8 cellular contexts compared by ENCODE assay signal in genomic region chr16:56191807-56192643, GRCh38. TPM values are rescaled to one million over a fixed set of nuclear protein-coding genes. Genes with fewer than 3 reads are reported as not detected.
DNase-seq lines count a peak whose midpoint lies in the region; ATAC-seq and TF ChIP-seq lines count a peak whose summit lies in the region.

No MANE protein-coding gene starts in this region.

- TF ChIP-seq EP300 in stomach (IDR thresholded peaks at IDR 0.05), result no peak

- H3K4me1 Mint-ChIP-seq in activated T-cell treated with anti-CD3 and anti-CD28 coated beads, Interleukin-2, amount 50 U/mL, for 72 hours (ENCODE audit: low read depth), result peaks cover 29% of the 10 kb centered on the region
- H3K4me1 Mint-ChIP-seq in immature natural killer cell, result peaks cover 26 to 30% of the 10 kb centered on the region in 2 donors

- intact Hi-C loops in stomach (cut with DNase I; ENCODE audit: low total_unique reads), result no loop called here

- H3K36me3 Mint-ChIP-seq in activated T-cell treated with anti-CD3 and anti-CD28 coated beads, Interleukin-2, amount 50 U/mL, for 72 hours (ENCODE audit: insufficient read depth in 2 of 2), result no peaks in the 10 kb centered on the region
- no peaks in the 10 kb centered on the region for H3K36me3 Mint-ChIP-seq in immature natural killer cell

- peaks cover 0 to 85% (median 42%) of the 10 kb centered on the region in 3 donors for H3K27me3 ChIP-seq in stomach

- TF ChIP-seq POLR2A in stomach (IDR thresholded peaks at IDR 0.05), result no peak
- TF ChIP-seq POLR2A in GM18505 (IDR thresholded peaks at IDR 0.05; ENCODE audit: borderline replicate concordance, extremely low read depth, insufficient read depth, insufficient read length), result no peak

- H3K9me3 ChIP-seq in stomach, result no peaks in the 10 kb centered on the region

- H3K36me3 ChIP-seq in stomach, result no peaks in the 10 kb centered on the region

- H3K27ac Mint-ChIP-seq in activated T-cell treated with anti-CD3 and anti-CD28 coated beads, Interleukin-2, amount 50 U/mL, for 72 hours, result no peak overlapping the region
- no peak overlapping the region for H3K27ac Mint-ChIP-seq in immature natural killer cell

- H3K9me3 Mint-ChIP-seq in activated T-cell treated with anti-CD3 and anti-CD28 coated beads, Interleukin-2, amount 50 U/mL, for 72 hours, result no peaks in the 10 kb centered on the region
- H3K9me3 Mint-ChIP-seq in immature natural killer cell, result no peaks in the 10 kb centered on the region

- H3K4me1 ChIP-seq in stomach, result peaks cover 9 to 64% (median 50%) of the 10 kb centered on the region in 4 donors

- H3K4me3 Mint-ChIP-seq in activated T-cell treated with anti-CD3 and anti-CD28 coated beads, Interleukin-2, amount 50 U/mL, for 72 hours, result peak overlapping the region; percentile 81 to 85
- peak overlapping the region; percentile 69 to 82 (median 73) for H3K4me3 Mint-ChIP-seq in immature natural killer cell

- 1 to 4% (median 2%) methylated on average over 29 to 50 of the region's 50 CpGs for WGBS in stomach, 5 donors

- peak overlapping the region; percentile 66 to 76 (median 74) for H3K4me3 ChIP-seq in stomach

- DNase-seq in NCI-H146 (lab: John Stamatoyannopoulos, UW) (peak; percentile 29), NCI-H146 treated with DMSO at 0.1 percent for 48 hours (lab: John Stamatoyannopoulos, UW; ENCODE audit: unreplicated experiment) (no peak), immature natural killer cell (no peak), stomach (no peak), NCI-H526 treated with DMSO at 0.1 percent for 48 hours (lab: John Stamatoyannopoulos, UW) (no peak)
- DNase-seq in activated T-cell treated with anti-CD3 and anti-CD28 coated beads, Interleukin-2, amount 50 U/mL, for 72 hours, result peak in 1 of 2 donors; percentile 34
- no peak for DNase-seq in stimulated activated CD4-positive, alpha-beta T cell treated with anti-CD3 and anti-CD28 coated beads, Interleukin-2, amount 100 ng/mL, for 48 hours

- TF ChIP-seq CTCF in stomach (IDR thresholded peaks at IDR 0.05), result no peak

- no peak for ATAC-seq in activated T-cell treated with anti-CD3 and anti-CD28 coated beads, Interleukin-2, amount 50 U/mL, for 72 hours (replicated peaks in 1 of 2)
- no peak for ATAC-seq in GM18505 (IDR thresholded peaks at IDR 0.05; ENCODE audit: unreplicated experiment)

- H3K27me3 Mint-ChIP-seq in activated T-cell treated with anti-CD3 and anti-CD28 coated beads, Interleukin-2, amount 50 U/mL, for 72 hours (ENCODE audit: low read depth), result peaks cover 65% of the 10 kb centered on the region
- H3K27me3 Mint-ChIP-seq in immature natural killer cell (ENCODE audit: low read depth in 3 of 3), result peaks cover 17 to 43% (median 41%) of the 10 kb centered on the region in 3 donors

- H3K27ac ChIP-seq in stomach, result peak overlapping the region; percentile 71 to 96 (median 82)

RNA-seq across cellular contexts. Expression of gene GNAO1, which starts 0.7 kb away (rescaled TPM):
- 10 to 100 TPM; 12.2 to 21.0 TPM for total RNA-seq in activated T-cell treated with anti-CD3 and anti-CD28 coated beads, Interleukin-2, amount 50 U/mL, for 72 hours
- under 1 TPM in 2 of 3 donors, not detected in 1; 0.45 to 0.88 TPM for polyA plus RNA-seq in immature natural killer cell
- 10 to 100 TPM in 2 of 5 donors, 1 to 10 TPM in 3; 3.8 to 42.0 (median 9.9) TPM for total RNA-seq in stomach
- polyA plus RNA-seq in stomach, result 1 to 10 TPM; 2.3 to 3.4 (median 2.3) TPM
